ENCODE assay signal across 2 cellular contexts in genomic region chr7:155738104-155738503, GRCh38.
TF ChIP-seq lines count a peak whose summit lies in the region.

No MANE protein-coding gene starts in this region.

TF ChIP-seq in A549, 52 proteins besides CTCF, POLR2A, EP300 and RAD21 (continued from another document):
- TF ChIP-seq BCL3 (IDR thresholded peaks at IDR 0.05) (no peak), REST (IDR thresholded peaks at IDR 0.05) (no peak), EHF (CRISPR knock-in tag; IDR thresholded peaks at IDR 0.05) (no peak), RARB (CRISPR knock-in tag; IDR thresholded peaks at IDR 0.05) (no peak), JUN (IDR thresholded peaks at IDR 0.05) (no peak), KDM5A (IDR thresholded peaks at IDR 0.05) (no peak), TFCP2L1 (CRISPR knock-in tag; IDR thresholded peaks at IDR 0.05) (no peak)

TF ChIP-seq in WTC11, 78 proteins besides CTCF, POLR2A, EP300 and RAD21 (continued from another document):
- no peak for TF ChIP-seq ATF2 (CRISPR knock-in tag; IDR thresholded peaks at IDR 0.05; ENCODE audit: borderline replicate concordance, low read depth)
- no peak for TF ChIP-seq E2F5 (CRISPR knock-in tag; IDR thresholded peaks at IDR 0.05)
